Comparison of ENCODE assay signal across 8 cellular contexts in the genomic region with DNA sequence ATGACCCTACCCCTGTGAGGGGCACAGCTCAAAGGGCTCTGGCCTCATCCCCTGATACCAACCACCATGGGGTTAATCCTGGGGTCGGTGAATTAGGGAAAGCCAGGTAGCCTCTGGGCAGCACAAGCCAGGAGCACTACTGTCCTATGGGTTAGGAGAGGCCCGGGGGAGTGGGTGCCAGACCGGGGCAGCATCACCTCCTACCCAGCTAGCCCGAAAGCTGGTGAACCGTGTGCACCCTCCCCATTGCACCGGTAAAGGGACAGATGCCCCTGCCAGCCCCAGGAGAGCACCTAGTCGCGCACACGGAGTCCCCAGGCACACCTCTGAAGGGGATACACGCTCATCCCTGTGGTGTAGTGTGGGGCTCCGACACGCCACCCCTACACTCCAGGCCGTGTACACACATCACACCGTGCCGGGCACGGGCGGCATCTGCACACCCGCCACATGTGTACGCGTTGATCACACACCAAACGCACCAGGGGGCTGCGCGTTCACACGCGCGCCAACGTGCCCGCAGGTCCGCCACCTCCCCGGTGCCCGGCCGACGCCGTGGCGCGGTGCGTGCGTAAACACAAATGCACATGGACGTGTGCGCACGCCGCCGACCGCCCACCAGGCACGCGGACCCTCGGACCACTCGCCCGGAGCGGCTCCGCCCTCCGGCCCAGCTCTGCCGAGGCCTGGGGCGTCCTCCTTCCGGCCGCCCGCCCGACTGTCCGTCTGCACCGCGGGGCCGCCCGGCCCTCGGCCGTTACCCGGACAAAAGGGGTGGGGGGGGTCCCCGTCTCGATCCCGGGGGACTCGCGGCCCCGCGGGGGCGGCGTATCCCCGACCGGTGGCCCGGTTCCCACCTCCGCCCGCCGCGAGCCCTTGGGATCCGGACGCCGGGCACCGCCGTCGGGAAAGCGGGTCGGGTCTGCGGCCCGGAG. TPM values are rescaled to one million over a fixed set of nuclear protein-coding genes. Genes with fewer than 3 reads are reported as not detected.
A peak's percentile ranks its signal among the peaks of the same experiment; 100 is the strongest.
DNase-seq lines count a peak whose midpoint lies in the region; ATAC-seq and TF ChIP-seq lines count a peak whose summit lies in the region.

No MANE protein-coding gene starts in this region.

- no peaks in the 10 kb centered on the region for H3K9me3 ChIP-seq in Loucy (ENCODE audit: insufficient read depth, low read depth, low read length)
- no peaks in the 10 kb centered on the region for H3K9me3 ChIP-seq in prostate gland

- H3K4me3 ChIP-seq in Loucy (ENCODE audit: low read length, poor library complexity, severe bottlenecking) (peak overlapping the region; percentile 85), foreskin fibroblast (ENCODE audit: low read depth in 1 of 2, low read length in 2 of 2) (peak overlapping the region; percentile 54 to 78), prostate gland (peak overlapping the region; percentile 96 to 98)

- no peaks in the 10 kb centered on the region for H3F3A ChIP-seq in Loucy (ENCODE audit: low read depth)

- H3K27me3 ChIP-seq in Loucy (ENCODE audit: insufficient read depth, low read length, poor library complexity, severe bottlenecking) (no peaks in the 10 kb centered on the region), prostate gland (replicated peaks; ENCODE audit: insufficient read depth) (no peaks in the 10 kb centered on the region)

- peaks cover 27% of the 10 kb centered on the region for H3K4me1 Mint-ChIP-seq in activated T-cell treated with anti-CD3 and anti-CD28 coated beads, Interleukin-2, amount 50 U/mL, for 4 hours (ENCODE audit: low read depth)

- H3K4me1 ChIP-seq in Loucy (ENCODE audit: insufficient read depth, low read length, poor library complexity, severe bottlenecking) (peaks cover 12% of the 10 kb centered on the region), prostate gland (replicated peaks) (peaks cover 24% of the 10 kb centered on the region)

- H3K4me2 ChIP-seq in Loucy (ENCODE audit: low read depth, low read length, poor library complexity, severe bottlenecking), result peak overlapping the region; percentile 84

- H3K9ac ChIP-seq in Loucy (ENCODE audit: low read depth, low read length, poor library complexity, severe bottlenecking), result peak overlapping the region; percentile 77

- no peaks in the 10 kb centered on the region for H3K9me2 ChIP-seq in Loucy (replicated peaks; ENCODE audit: low read depth, low read length)

- 1% methylated on average over 68 of the region's 92 CpGs for WGBS in prostate gland

- H3K9me3 Mint-ChIP-seq in activated T-cell treated with anti-CD3 and anti-CD28 coated beads, Interleukin-2, amount 50 U/mL, for 4 hours, result no peaks in the 10 kb centered on the region

- peak overlapping the region; percentile 80 for H3K4me3 Mint-ChIP-seq in activated T-cell treated with anti-CD3 and anti-CD28 coated beads, Interleukin-2, amount 50 U/mL, for 4 hours

- peak overlapping the region; percentile 100 for H3K27ac ChIP-seq in prostate gland

- ATAC-seq in activated T-cell treated with anti-CD3 and anti-CD28 coated beads, Interleukin-2, amount 50 U/mL, for 4 hours, result peak; percentile 4
- no peak for ATAC-seq in left lobe of liver
- no peak for ATAC-seq in esophagus mucosa

- H2AFZ ChIP-seq in Loucy (ENCODE audit: low read length), result no peak overlapping the region

- TF ChIP-seq POLR2A in prostate gland (IDR thresholded peaks at IDR 0.05), result no peak

- no peaks in the 10 kb centered on the region for H3K36me3 Mint-ChIP-seq in activated T-cell treated with anti-CD3 and anti-CD28 coated beads, Interleukin-2, amount 50 U/mL, for 4 hours (ENCODE audit: insufficient read depth)

- no peaks in the 10 kb centered on the region for H3K36me3 ChIP-seq in Loucy (ENCODE audit: insufficient read depth, low read length)
- H3K36me3 ChIP-seq in prostate gland, result no peaks in the 10 kb centered on the region

- H4K20me1 ChIP-seq in Loucy (ENCODE audit: insufficient read depth, low read length, poor library complexity, severe bottlenecking), result peaks cover 16% of the 10 kb centered on the region

- intact Hi-C loops in prostate gland (cut with DNase I), result loop anchor here (5.0 to 10.0 kb wide), 2 partner anchors 78 to 121 kb away; a partner anchor contains a TSS

- DNase-seq in EH (ENCODE audit: low read depth) (peak; percentile 53), foreskin fibroblast (peak; percentile 50 to 73), prostate gland (ENCODE audit: low spot score) (no peak), left lobe of liver (ENCODE audit: low spot score) (no peak), GOT3 (lab: John Stamatoyannopoulos, UW) (no peak)
- DNase-seq in activated T-cell treated with anti-CD3 and anti-CD28 coated beads, Interleukin-2, amount 50 U/mL, for 4 hours, result peak; percentile 20

- peaks cover 47% of the 10 kb centered on the region for H3K79me2 ChIP-seq in Loucy (ENCODE audit: insufficient read depth, low read length)

- TF ChIP-seq CTCF in Loucy (conservative IDR thresholded peaks at IDR 0.05; ENCODE audit: low read length) (no peak), foreskin fibroblast (IDR thresholded peaks at IDR 0.05; ENCODE audit: low read depth, low read length) (no peak), prostate gland (IDR thresholded peaks at IDR 0.05) (no peak)

- H3K27me3 Mint-ChIP-seq in activated T-cell treated with anti-CD3 and anti-CD28 coated beads, Interleukin-2, amount 50 U/mL, for 4 hours (ENCODE audit: low read depth), result no peaks in the 10 kb centered on the region

RNA-seq across cellular contexts. Expression of a gene that starts 0.8 kb away (rescaled TPM):
- total RNA-seq in activated T-cell treated with anti-CD3 and anti-CD28 coated beads, Interleukin-2, amount 50 U/mL, for 4 hours, result 10 to 100 TPM; 22.5 to 27.2 (median 23.7) TPM
- total RNA-seq in prostate gland (10 to 100 TPM; 14.5 to 22.1 TPM), left lobe of liver (19.1 TPM), esophagus mucosa (12.7 TPM)

RNA-seq across cellular contexts. Expression of a gene that starts 10.7 kb away (rescaled TPM):
- total RNA-seq in activated T-cell treated with anti-CD3 and anti-CD28 coated beads, Interleukin-2, amount 50 U/mL, for 4 hours, result 10 to 100 TPM; 56.5 to 60.5 (median 58.0) TPM
- total RNA-seq in prostate gland (100 to 1,000 TPM in 1 of 2 donors, 10 to 100 TPM in 1; 59.6 to 101 TPM), left lobe of liver (59.5 TPM), esophagus mucosa (19.2 TPM)

RNA-seq across cellular contexts. Expression of a gene that starts 57.8 kb away (rescaled TPM):
- under 1 TPM in 2 of 3 donors, not detected in 1; 0.05 to 0.10 TPM for total RNA-seq in activated T-cell treated with anti-CD3 and anti-CD28 coated beads, Interleukin-2, amount 50 U/mL, for 4 hours
- total RNA-seq in prostate gland, result 1 to 10 TPM in 1 of 2 donors, under 1 TPM in 1; 0.27 to 3.8 TPM
- 0.38 TPM for total RNA-seq in left lobe of liver
- 0.04 TPM for total RNA-seq in esophagus mucosa

Comparison
In these comparisons a context has a peak if more than half of its experiments do, and no peak if none do; other contexts are left out.
1. DNase-seq: peak in EH (single experiment), activated T-cell treated with anti-CD3 and anti-CD28 coated beads, Interleukin-2, amount 50 U/mL, for 4 hours (single experiment) and foreskin fibroblast (2 of 2); none in prostate gland (single experiment), left lobe of liver (single experiment) and GOT3 (single experiment).
2. ATAC-seq: peak in activated T-cell treated with anti-CD3 and anti-CD28 coated beads, Interleukin-2, amount 50 U/mL, for 4 hours (2 of 2); none in left lobe of liver (single experiment) and esophagus mucosa (single experiment).
3. Peak in every context shown above with its lines, with median percentiles within 50 percentile points of each other: H3K4me3 ChIP-seq.